ENCODE assay signal across 8 cellular contexts in the genomic region with DNA sequence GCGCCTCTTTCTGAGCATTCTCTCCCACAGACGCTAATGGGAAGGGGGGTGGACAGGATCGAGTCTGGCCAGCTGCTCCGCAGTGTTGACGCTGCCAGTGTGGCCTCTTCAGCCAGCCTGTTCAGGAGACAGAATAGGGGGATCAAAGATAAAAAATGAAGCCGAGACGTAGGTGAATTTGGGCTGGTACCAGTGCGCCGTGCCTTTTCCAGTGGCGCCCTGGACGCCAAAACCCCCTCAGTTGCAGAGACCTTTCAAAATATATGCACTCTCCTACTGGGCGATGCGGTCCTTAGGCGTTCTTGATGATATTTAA. TPM values are rescaled to one million over a fixed set of nuclear protein-coding genes. Genes with fewer than 3 reads are reported as not detected.
A peak's percentile ranks its signal among the peaks of the same experiment; 100 is the strongest.
DNase-seq lines count a peak whose midpoint lies in the region; ATAC-seq and TF ChIP-seq lines count a peak whose summit lies in the region.

No MANE protein-coding gene starts in this region.

- no peak for TF ChIP-seq CTCF in AG10803 (conservative IDR thresholded peaks at IDR 0.05; ENCODE audit: low read length)

- no peak overlapping the region for H3K27ac ChIP-seq in iPS DF 6.9 (ENCODE audit: low read length)

- POLR2A ChIA-PET in HEK293T (lab: Yijun Ruan, JAX): no interaction called here
- POLR2A ChIA-PET in activated CD4-positive, alpha-beta memory T cell treated with anti-CD3 and anti-CD28 coated beads, Interleukin-2, amount 10 ng/mL, durations not matched to agents 7 days and 5 days (lab: Charles Lee): interaction anchor here (1.2 kb wide), 1 partner anchor 489 kb away, joined by 4 read pairs; no protein-coding TSS in a partner anchor

- H3K4me3 Mint-ChIP-seq in activated CD4-positive, alpha-beta memory T cell treated with anti-CD3 and anti-CD28 coated beads, Interleukin-2, amount 10 ng/mL, durations not matched to agents 7 days and 5 days: peak overlapping the region; percentile 95
- peak overlapping the region; percentile 97 for H3K4me3 Mint-ChIP-seq in stimulated activated memory B cell treated with anti-CD40 and anti-IgM and Interleukin-4, amounts not matched to agents 10 μg/mL and 1 μg/mL and 100 μg/mL, for 72 hours

- CTCF ChIA-PET in HEK293T (lab: Yijun Ruan, JAX): interaction anchor here (0.6 to 1.0 kb wide), 2 partner anchors 95 to 97 kb away, joined by 5 read pairs; no protein-coding TSS in a partner anchor
- CTCF ChIA-PET in activated CD4-positive, alpha-beta memory T cell treated with anti-CD3 and anti-CD28 coated beads, Interleukin-2, amount 10 ng/mL, durations not matched to agents 7 days and 5 days (lab: Charles Lee): no interaction called here

- DNase-seq in AG10803 (ENCODE audit: low read depth) (no peak), HEK293T (ENCODE audit: extremely low spot score) (peak; percentile 20), iPS DF 6.9 (ENCODE audit: low read depth, low spot score) (no peak), hypothalamus (lab: John Stamatoyannopoulos, UW) (no peak)
- no peak for DNase-seq in activated CD4-positive, alpha-beta memory T cell treated with anti-CD3 and anti-CD28 coated beads, Interleukin-2, amount 10 ng/mL, durations not matched to agents 7 days and 5 days

- H3K4me1 Mint-ChIP-seq in activated CD4-positive, alpha-beta memory T cell treated with anti-CD3 and anti-CD28 coated beads, Interleukin-2, amount 10 ng/mL, durations not matched to agents 7 days and 5 days: peaks cover 40% of the 10 kb centered on the region
- H3K4me1 Mint-ChIP-seq in stimulated activated memory B cell treated with anti-CD40 and anti-IgM and Interleukin-4, amounts not matched to agents 10 μg/mL and 1 μg/mL and 100 μg/mL, for 72 hours: peaks cover 57% of the 10 kb centered on the region

- H3K27me3 Mint-ChIP-seq in activated CD4-positive, alpha-beta memory T cell treated with anti-CD3 and anti-CD28 coated beads, Interleukin-2, amount 10 ng/mL, durations not matched to agents 7 days and 5 days: no peaks in the 10 kb centered on the region
- H3K27me3 Mint-ChIP-seq in stimulated activated memory B cell treated with anti-CD40 and anti-IgM and Interleukin-4, amounts not matched to agents 10 μg/mL and 1 μg/mL and 100 μg/mL, for 72 hours: no peaks in the 10 kb centered on the region

- peak overlapping the region; percentile 94 for H3K27ac Mint-ChIP-seq in activated CD4-positive, alpha-beta memory T cell treated with anti-CD3 and anti-CD28 coated beads, Interleukin-2, amount 10 ng/mL, durations not matched to agents 7 days and 5 days
- H3K27ac Mint-ChIP-seq in stimulated activated memory B cell treated with anti-CD40 and anti-IgM and Interleukin-4, amounts not matched to agents 10 μg/mL and 1 μg/mL and 100 μg/mL, for 72 hours: peak overlapping the region; percentile 96

- no peak for ATAC-seq in stimulated activated memory B cell treated with anti-CD40 and anti-IgM and Interleukin-4, amounts not matched to agents 10 μg/mL and 1 μg/mL and 100 μg/mL, for 72 hours
- ATAC-seq in HG02884 (IDR thresholded peaks at IDR 0.05; ENCODE audit: unreplicated experiment) (no peak), HG03280 (IDR thresholded peaks at IDR 0.05; ENCODE audit: unreplicated experiment) (no peak)

- H3K9me3 Mint-ChIP-seq in activated CD4-positive, alpha-beta memory T cell treated with anti-CD3 and anti-CD28 coated beads, Interleukin-2, amount 10 ng/mL, durations not matched to agents 7 days and 5 days: no peaks in the 10 kb centered on the region
- H3K9me3 Mint-ChIP-seq in stimulated activated memory B cell treated with anti-CD40 and anti-IgM and Interleukin-4, amounts not matched to agents 10 μg/mL and 1 μg/mL and 100 μg/mL, for 72 hours: peaks cover 1% of the 10 kb centered on the region

- peaks cover 11% of the 10 kb centered on the region for H3K27me3 ChIP-seq in iPS DF 6.9 (ENCODE audit: control insufficient read depth, insufficient read depth, low read length)

- WGBS in iPS DF 6.9 (ENCODE audit: insufficient coverage, insufficient read length): no CpG with 5 or more reads among the region's 14 CpGs

- peaks cover 16% of the 10 kb centered on the region for H3K36me3 Mint-ChIP-seq in activated CD4-positive, alpha-beta memory T cell treated with anti-CD3 and anti-CD28 coated beads, Interleukin-2, amount 10 ng/mL, durations not matched to agents 7 days and 5 days (ENCODE audit: low read depth)
- peaks cover 16% of the 10 kb centered on the region for H3K36me3 Mint-ChIP-seq in stimulated activated memory B cell treated with anti-CD40 and anti-IgM and Interleukin-4, amounts not matched to agents 10 μg/mL and 1 μg/mL and 100 μg/mL, for 72 hours

- no peaks in the 10 kb centered on the region for H3K4me1 ChIP-seq in iPS DF 6.9 (ENCODE audit: control insufficient read depth, insufficient read depth, low read length)

- H3K36me3 ChIP-seq in iPS DF 6.9 (ENCODE audit: control insufficient read depth, insufficient read depth, low read length): no peaks in the 10 kb centered on the region

- H3K4me3 ChIP-seq in AG10803 (ENCODE audit: low read length): peak overlapping the region; percentile 89
- H3K4me3 ChIP-seq in iPS DF 6.9 (ENCODE audit: low read length): peak overlapping the region; percentile 73; the same call in 1 of the 2 replicates

- H3K9me3 ChIP-seq in iPS DF 6.9 (ENCODE audit: control insufficient read depth, insufficient read depth, low read length): no peaks in the 10 kb centered on the region

TF ChIP-seq in HEK293T, 16 proteins besides CTCF, POLR2A, EP300 and RAD21:
- TF ChIP-seq, protein P1, sequence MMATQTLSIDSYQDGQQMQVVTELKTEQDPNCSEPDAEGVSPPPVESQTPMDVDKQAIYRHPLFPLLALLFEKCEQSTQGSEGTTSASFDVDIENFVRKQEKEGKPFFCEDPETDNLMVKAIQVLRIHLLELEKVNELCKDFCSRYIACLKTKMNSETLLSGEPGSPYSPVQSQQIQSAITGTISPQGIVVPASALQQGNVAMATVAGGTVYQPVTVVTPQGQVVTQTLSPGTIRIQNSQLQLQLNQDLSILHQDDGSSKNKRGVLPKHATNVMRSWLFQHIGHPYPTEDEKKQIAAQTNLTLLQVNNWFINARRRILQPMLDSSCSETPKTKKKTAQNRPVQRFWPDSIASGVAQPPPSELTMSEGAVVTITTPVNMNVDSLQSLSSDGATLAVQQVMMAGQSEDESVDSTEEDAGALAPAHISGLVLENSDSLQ (IDR thresholded peaks at IDR 0.05): no peak
- no peak for TF ChIP-seq NFRKB (IDR thresholded peaks at IDR 0.05)
- no peak for TF ChIP-seq ZNF384 (IDR thresholded peaks at IDR 0.05)

RNA-seq across cellular contexts. Expression of a gene that starts 1.1 kb away (rescaled TPM):
- total RNA-seq in activated CD4-positive, alpha-beta memory T cell treated with anti-CD3 and anti-CD28 coated beads, Interleukin-2, amount 10 ng/mL, durations not matched to agents 7 days and 5 days: 10 to 100 TPM; 43.9 to 44.5 TPM

RNA-seq across cellular contexts. Expression of a gene that starts 1.3 kb away (rescaled TPM):
- total RNA-seq in activated CD4-positive, alpha-beta memory T cell treated with anti-CD3 and anti-CD28 coated beads, Interleukin-2, amount 10 ng/mL, durations not matched to agents 7 days and 5 days: 10 to 100 TPM; 17.2 TPM
